1 cellular context compared by ENCODE assay signal in genomic region chr4:141220655-141221605, GRCh38.
A peak's percentile ranks its signal among the peaks of the same experiment; 100 is the strongest.
TF ChIP-seq lines count a peak whose summit lies in the region.

Gene ZNF330, plus strand, starts transcription at chr4:141220895. Its CDS starts 1,477 bp downstream, at chr4:141222372.

TF ChIP-seq in GM23338, 12 proteins besides CTCF, POLR2A, EP300 and RAD21 (continued from another document):
- TF ChIP-seq REST (IDR thresholded peaks at IDR 0.05; ENCODE audit: unreplicated experiment), result no peak
- TF ChIP-seq EZH2 (IDR thresholded peaks at IDR 0.05; ENCODE audit: low read depth, unreplicated experiment), result no peak
- no peak for TF ChIP-seq ZNF331 (CRISPR knock-in tag; IDR thresholded peaks at IDR 0.05; ENCODE audit: low read depth)
- TF ChIP-seq POLR2AphosphoS5 (IDR thresholded peaks at IDR 0.05; ENCODE audit: low read depth), result peak; percentile 95
- TF ChIP-seq EZH2phosphoT487 (IDR thresholded peaks at IDR 0.05; ENCODE audit: unreplicated experiment), result no peak
- TF ChIP-seq ETS1 (IDR thresholded peaks at IDR 0.05), result peak; percentile 74
